In genomic region chr21:33229099-33229775, GRCh38 we compare ENCODE assay signal across 8 cellular contexts. TPM values are rescaled to one million over a fixed set of nuclear protein-coding genes. Genes with fewer than 3 reads are reported as not detected.
DNase-seq lines count a peak whose midpoint lies in the region; ATAC-seq, FAIRE-seq and TF ChIP-seq lines count a peak whose summit lies in the region.

No MANE protein-coding gene starts in this region.

- H3K4me3 ChIP-seq in BJ (ENCODE audit: low read depth, low read length) (peak overlapping the region; percentile 41), astrocyte (ENCODE audit: insufficient read depth, low read depth, low read length) (peak overlapping the region; percentile 60), muscle layer of duodenum (ENCODE audit: low read depth in 1 of 2, low read length in 2 of 2) (peak overlapping the region; percentile 67 to 93)

- peaks cover 24% of the 10 kb centered on the region for H3K79me2 ChIP-seq in astrocyte (ENCODE audit: insufficient read depth, low read length)

- ATAC-seq in HG02678 (IDR thresholded peaks at IDR 0.05; ENCODE audit: unreplicated experiment) = peak; percentile 2
- no peak for ATAC-seq in HG02763 (IDR thresholded peaks at IDR 0.05; ENCODE audit: unreplicated experiment)

- H3K27ac Mint-ChIP-seq in astrocyte (ENCODE audit: unreplicated experiment) = no peak overlapping the region

- peak overlapping the region; percentile 81 for H2AFZ ChIP-seq in astrocyte (ENCODE audit: low read depth, low read length)

- H3K36me3 ChIP-seq in BJ (ENCODE audit: control insufficient read depth, insufficient read depth, low read length) (no peaks in the 10 kb centered on the region), astrocyte (ENCODE audit: insufficient read depth, low read length) (no peaks in the 10 kb centered on the region), muscle layer of duodenum (ENCODE audit: control insufficient read depth in 1 of 2, insufficient read depth in 2 of 2, low read length in 2 of 2) (peaks cover 0 to 4% of the 10 kb centered on the region in 2 donors)

- H3K9me3 ChIP-seq in astrocyte (ENCODE audit: insufficient read depth, low read depth, low read length) (no peaks in the 10 kb centered on the region), muscle layer of duodenum (ENCODE audit: control insufficient read depth in 1 of 2, low read length in 2 of 2) (no peaks in the 10 kb centered on the region)

- peak overlapping the region; percentile 99 for H3K4me2 ChIP-seq in astrocyte (ENCODE audit: low read length)

- H3K9ac ChIP-seq in astrocyte (ENCODE audit: low read length) = peak overlapping the region; percentile 92

- TF ChIP-seq CTCF in BJ (IDR thresholded peaks at IDR 0.05; ENCODE audit: insufficient read depth, low read depth, low read length) = no peak
- no peak for TF ChIP-seq CTCF in astrocyte (IDR thresholded peaks at IDR 0.05; ENCODE audit: insufficient read depth, low read depth, low read length)

- CTCF ChIA-PET in BJ (lab: Yijun Ruan, JAX) = interaction anchor here (0.6 to 1.5 kb wide), 3 partner anchors 44 to 693 kb away, joined by 3 to 4 read pairs (median 3); no protein-coding TSS in a partner anchor

- H3K27ac ChIP-seq in astrocyte (ENCODE audit: low read depth, low read length) (no peak overlapping the region), muscle layer of duodenum (ENCODE audit: low read length) (peak overlapping the region; percentile 66)

- peaks cover 34% of the 10 kb centered on the region for H3K4me1 Mint-ChIP-seq in astrocyte (ENCODE audit: low read depth, unreplicated experiment)

- no peaks in the 10 kb centered on the region for H3K36me3 Mint-ChIP-seq in astrocyte (ENCODE audit: low read depth, unreplicated experiment)

- H3K4me3 Mint-ChIP-seq in astrocyte (ENCODE audit: unreplicated experiment) = peak overlapping the region; percentile 77

- H3K9me3 Mint-ChIP-seq in astrocyte (ENCODE audit: unreplicated experiment) = peaks cover 2% of the 10 kb centered on the region

- no peaks in the 10 kb centered on the region for H3K27me3 Mint-ChIP-seq in astrocyte (ENCODE audit: low read depth, unreplicated experiment)

- H3K4me1 ChIP-seq in astrocyte (ENCODE audit: insufficient read depth, low read length) (peaks cover 6% of the 10 kb centered on the region), muscle layer of duodenum (ENCODE audit: control insufficient read depth in 1 of 2, insufficient read depth in 2 of 2, low read length in 2 of 2) (peaks cover 0 to 15% of the 10 kb centered on the region in 2 donors)

- peaks cover 9% of the 10 kb centered on the region for H4K20me1 ChIP-seq in astrocyte (ENCODE audit: insufficient read depth, low read length)

- no peak for DNase-seq in BJ (ENCODE audit: low read depth)
- no peak for DNase-seq in astrocyte (ENCODE audit: low read depth)
- DNase-seq in NCI-H2107 (lab: John Stamatoyannopoulos, UW) = no peak
- DNase-seq in NCI-H2081 (lab: John Stamatoyannopoulos, UW) = no peak
- DNase-seq in mucosa of gallbladder (ENCODE audit: low spot score) = no peak

- peaks cover 5% of the 10 kb centered on the region; the same call in 1 of the 2 replicates for H3K27me3 ChIP-seq in BJ (ENCODE audit: control insufficient read depth, insufficient read depth, low read length)
- H3K27me3 ChIP-seq in astrocyte (ENCODE audit: insufficient read depth, low read length) = peaks cover 8% of the 10 kb centered on the region
- H3K27me3 ChIP-seq in muscle layer of duodenum (ENCODE audit: low read depth, low read length) = no peaks in the 10 kb centered on the region

- POLR2A ChIA-PET in BJ (lab: Charles Lee) = no interaction called here

- no peak for FAIRE-seq in astrocyte (lab: Jason Lieb, UNC)

RNA-seq across cellular contexts. Expression of gene IFNAR2, which starts 0.5 kb away (rescaled TPM):
- 10.3 and 22.2 TPM in 2 replicates for polyA plus RNA-seq in BJ (2011; rRNA removed)
- polyA minus RNA-seq in BJ (2011; rRNA and poly(A)+ RNA removed) = 5.5 and 5.7 TPM in 2 replicates
- total RNA-seq in astrocyte (23.3 and 26.7 TPM in 2 replicates), mucosa of gallbladder (31.5 TPM)

RNA-seq across cellular contexts. Expression of gene IL10RB, which starts 36.9 kb away (rescaled TPM):
- polyA plus RNA-seq in BJ (2011; rRNA removed) = 56.8 and 63.7 TPM in 2 replicates
- polyA minus RNA-seq in BJ (2011; rRNA and poly(A)+ RNA removed) = 25.5 and 54.7 TPM in 2 replicates
- total RNA-seq in astrocyte = 14.0 and 17.0 TPM in 2 replicates
- total RNA-seq in mucosa of gallbladder = 31.2 TPM
